1 cellular context compared by ENCODE assay signal in the genomic region with DNA sequence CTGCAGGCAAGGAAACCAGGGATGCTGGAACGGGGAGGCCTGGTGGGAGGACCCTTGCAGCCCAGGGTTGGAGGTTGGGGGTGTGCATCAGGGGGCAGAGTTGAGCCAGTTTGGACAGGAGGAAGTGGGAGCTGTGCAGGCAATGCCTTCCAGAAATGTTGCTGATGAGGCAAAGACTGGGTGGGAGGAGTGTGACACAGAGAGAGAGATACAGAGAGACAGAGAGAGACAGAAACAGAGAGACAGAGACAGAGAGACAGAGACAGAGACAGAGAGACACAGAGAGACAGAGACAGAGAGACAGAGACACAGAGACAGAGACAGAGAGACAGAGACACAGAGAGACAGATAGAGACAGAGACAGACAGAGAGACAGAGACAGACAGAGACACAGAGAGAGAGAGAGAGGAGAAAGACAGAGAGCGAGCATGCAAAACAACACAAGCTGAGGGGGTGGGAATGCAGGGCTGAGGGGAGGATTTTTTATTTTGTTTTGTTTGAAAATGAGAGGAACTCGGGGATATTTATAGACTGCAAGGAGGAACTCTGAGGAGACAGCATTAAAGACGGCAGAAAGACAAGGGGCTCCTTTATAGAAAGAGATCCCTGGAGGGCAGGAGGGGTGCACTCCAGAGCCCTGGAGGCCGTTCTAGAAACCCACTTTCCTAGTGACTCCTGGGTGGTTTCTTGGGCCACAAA.
TF ChIP-seq lines count a peak whose summit lies in the region.

No MANE protein-coding gene starts in this region.

TF ChIP-seq in K562, 482 proteins besides CTCF, POLR2A, EP300 and RAD21 (continues in another document):
- TF ChIP-seq NKRF (IDR thresholded peaks at IDR 0.05; ENCODE audit: borderline replicate concordance) (peak; percentile 56; the same call in 1 of the 2 replicates), MAFG (tag; conservative IDR thresholded peaks at IDR 0.05) (peak; percentile 90), EHMT2 (IDR thresholded peaks at IDR 0.05) (peak; percentile 44; the same call in 1 of the 2 replicates), SPI1 (IDR thresholded peaks at IDR 0.05; ENCODE audit: borderline replicate concordance, low read depth, low read length) (peak; percentile 76; the same call in 1 of the 2 replicates), ZBTB26 (CRISPR knock-in tag; IDR thresholded peaks at IDR 0.05) (peak; percentile 67; the same call in 1 of the 2 replicates), NFATC3 (IDR thresholded peaks at IDR 0.05) (0 out of 2 replicates have a peak, but pooled peaks have one; percentile 34), ARID2 (IDR thresholded peaks at IDR 0.05) (peak; percentile 73; the same call in 1 of the 2 replicates), ZNF316 (IDR thresholded peaks at IDR 0.05) (peak; percentile 99), NBN (IDR thresholded peaks at IDR 0.05; ENCODE audit: low read depth) (no peak), ARID1B (IDR thresholded peaks at IDR 0.05) (peak; percentile 54), CSDE1 (IDR thresholded peaks at IDR 0.05) (0 out of 4 replicates have a peak, but pooled peaks of 1 of the 2 experiments have one; percentile 29), HNRNPK (IDR thresholded peaks at IDR 0.05; ENCODE audit: low read depth, low read length, poor library complexity, severe bottlenecking) (no peak), ZBTB2 (IDR thresholded peaks at IDR 0.05) (peak; percentile 44), HLTF (IDR thresholded peaks at IDR 0.05) (peak; percentile 76; the same call in 1 of the 2 replicates), MAFF (IDR thresholded peaks at IDR 0.05; ENCODE audit: low read length) (peak; percentile 68; the same call in 1 of the 2 replicates), CBX5 (IDR thresholded peaks at IDR 0.05; ENCODE audit: borderline replicate concordance, low read depth) (no peak), LARP7 (IDR thresholded peaks at IDR 0.05) (peak; percentile 88; the same call in 1 of the 2 replicates), ZNF717 (CRISPR knock-in tag; IDR thresholded peaks at IDR 0.05) (no peak), HDGF (IDR thresholded peaks at IDR 0.05) (0 out of 2 replicates have a peak, but pooled peaks have one; percentile 82), SAFB2 (IDR thresholded peaks at IDR 0.05; ENCODE audit: borderline replicate concordance, low read depth, low read length, severe bottlenecking) (no peak), ESRRA (IDR thresholded peaks at IDR 0.05; ENCODE audit: borderline replicate concordance, low read depth) (0 out of 2 replicates have a peak, but pooled peaks have one; percentile 16), ZNF551 (CRISPR knock-in tag; IDR thresholded peaks at IDR 0.05) (no peak), HDAC1 (IDR thresholded peaks at IDR 0.05) (peak in 1 of 2 experiments; percentile 73; a peak in 2 of 4 replicates), ZNF263 (CRISPR knock-in tag; IDR thresholded peaks at IDR 0.05; ENCODE audit: borderline replicate concordance) (peak; percentile 34; the same call in 1 of the 2 replicates), ZNF639 (CRISPR knock-in tag; conservative IDR thresholded peaks at IDR 0.05 in 1 of 2, IDR thresholded peaks at IDR 0.05 in 1 of 2) (no peak), MCM3 (IDR thresholded peaks at IDR 0.05) (no peak), ZNF146 (CRISPR knock-in tag; IDR thresholded peaks at IDR 0.05; ENCODE audit: unreplicated experiment) (no peak), MAFK (IDR thresholded peaks at IDR 0.05; ENCODE audit: low read length) (peak; percentile 86), KHSRP (IDR thresholded peaks at IDR 0.05) (0 out of 2 replicates have a peak, but pooled peaks have one; percentile 30), MEIS2 (IDR thresholded peaks at IDR 0.05; ENCODE audit: partially characterized antibody) (peak; percentile 1), ZBTB7A (IDR thresholded peaks at IDR 0.05; ENCODE audit: borderline replicate concordance, control insufficient read depth, low read depth, low read length) (peak; percentile 63), DPF2 (IDR thresholded peaks at IDR 0.05) (no peak; the same call in 1 of the 2 replicates), SMARCA5 (IDR thresholded peaks at IDR 0.05) (peak; percentile 66; the same call in 1 of the 2 replicates), MTA1 (IDR thresholded peaks at IDR 0.05; ENCODE audit: borderline replicate concordance) (peak; percentile 63; the same call in 1 of the 2 replicates), KDM2B (CRISPR knock-in tag; IDR thresholded peaks at IDR 0.05) (no peak), HNRNPL (IDR thresholded peaks at IDR 0.05; ENCODE audit: low read depth, low read length) (no peak), ELF4 (CRISPR knock-in tag; IDR thresholded peaks at IDR 0.05) (peak; percentile 53; the same call in 1 of the 2 replicates), TOE1 (IDR thresholded peaks at IDR 0.05; ENCODE audit: borderline replicate concordance) (peak; percentile 67; the same call in 1 of the 2 replicates), TOE1 (CRISPR knock-in tag; IDR thresholded peaks at IDR 0.05; ENCODE audit: borderline replicate concordance, low read depth) (no peak), SMARCE1 (IDR thresholded peaks at IDR 0.05) (0 out of 2 replicates have a peak, but pooled peaks have one; percentile 42), BCOR (IDR thresholded peaks at IDR 0.05) (peak; percentile 66), ZNF586 (CRISPR knock-in tag; conservative IDR thresholded peaks at IDR 0.05) (no peak), MLLT1 (IDR thresholded peaks at IDR 0.05) (peak; percentile 34 to 64; a peak in 1 of 4 replicates), HDAC2 (IDR thresholded peaks at IDR 0.05) (peak; percentile 38; the same call in 1 of the 2 replicates), ZFX (CRISPR knock-in tag; IDR thresholded peaks at IDR 0.05) (no peak), JUN (IDR thresholded peaks at IDR 0.05; ENCODE audit: borderline replicate concordance, low read depth, low read length) (0 out of 2 replicates have a peak, but pooled peaks have one; percentile 18), JUN (CRISPR knock-in tag; IDR thresholded peaks at IDR 0.05; ENCODE audit: borderline replicate concordance) (no peak), TBL1XR1 (IDR thresholded peaks at IDR 0.05; ENCODE audit: low read length in 2 of 2) (no peak)
- TF ChIP-seq, protein P1, sequence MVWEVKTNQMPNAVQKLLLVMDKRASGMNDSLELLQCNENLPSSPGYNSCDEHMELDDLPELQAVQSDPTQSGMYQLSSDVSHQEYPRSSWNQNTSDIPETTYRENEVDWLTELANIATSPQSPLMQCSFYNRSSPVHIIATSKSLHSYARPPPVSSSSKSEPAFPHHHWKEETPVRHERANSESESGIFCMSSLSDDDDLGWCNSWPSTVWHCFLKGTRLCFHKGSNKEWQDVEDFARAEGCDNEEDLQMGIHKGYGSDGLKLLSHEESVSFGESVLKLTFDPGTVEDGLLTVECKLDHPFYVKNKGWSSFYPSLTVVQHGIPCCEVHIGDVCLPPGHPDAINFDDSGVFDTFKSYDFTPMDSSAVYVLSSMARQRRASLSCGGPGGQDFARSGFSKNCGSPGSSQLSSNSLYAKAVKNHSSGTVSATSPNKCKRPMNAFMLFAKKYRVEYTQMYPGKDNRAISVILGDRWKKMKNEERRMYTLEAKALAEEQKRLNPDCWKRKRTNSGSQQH (CRISPR knock-in tag; IDR thresholded peaks at IDR 0.05): 0 out of 2 replicates have a peak, but pooled peaks have one; percentile 42
- TF ChIP-seq, protein P2, sequence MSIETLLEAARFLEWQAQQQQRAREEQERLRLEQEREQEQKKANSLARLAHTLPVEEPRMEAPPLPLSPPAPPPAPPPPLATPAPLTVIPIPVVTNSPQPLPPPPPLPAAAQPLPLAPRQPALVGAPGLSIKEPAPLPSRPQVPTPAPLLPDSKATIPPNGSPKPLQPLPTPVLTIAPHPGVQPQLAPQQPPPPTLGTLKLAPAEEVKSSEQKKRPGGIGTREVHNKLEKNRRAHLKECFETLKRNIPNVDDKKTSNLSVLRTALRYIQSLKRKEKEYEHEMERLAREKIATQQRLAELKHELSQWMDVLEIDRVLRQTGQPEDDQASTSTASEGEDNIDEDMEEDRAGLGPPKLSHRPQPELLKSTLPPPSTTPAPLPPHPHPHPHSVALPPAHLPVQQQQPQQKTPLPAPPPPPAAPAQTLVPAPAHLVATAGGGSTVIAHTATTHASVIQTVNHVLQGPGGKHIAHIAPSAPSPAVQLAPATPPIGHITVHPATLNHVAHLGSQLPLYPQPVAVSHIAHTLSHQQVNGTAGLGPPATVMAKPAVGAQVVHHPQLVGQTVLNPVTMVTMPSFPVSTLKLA (conservative IDR thresholded peaks at IDR 0.05): 0 out of 4 replicates have a peak, but pooled peaks of 1 of the 2 experiments have one; percentile 19
- TF ChIP-seq, protein P3, sequence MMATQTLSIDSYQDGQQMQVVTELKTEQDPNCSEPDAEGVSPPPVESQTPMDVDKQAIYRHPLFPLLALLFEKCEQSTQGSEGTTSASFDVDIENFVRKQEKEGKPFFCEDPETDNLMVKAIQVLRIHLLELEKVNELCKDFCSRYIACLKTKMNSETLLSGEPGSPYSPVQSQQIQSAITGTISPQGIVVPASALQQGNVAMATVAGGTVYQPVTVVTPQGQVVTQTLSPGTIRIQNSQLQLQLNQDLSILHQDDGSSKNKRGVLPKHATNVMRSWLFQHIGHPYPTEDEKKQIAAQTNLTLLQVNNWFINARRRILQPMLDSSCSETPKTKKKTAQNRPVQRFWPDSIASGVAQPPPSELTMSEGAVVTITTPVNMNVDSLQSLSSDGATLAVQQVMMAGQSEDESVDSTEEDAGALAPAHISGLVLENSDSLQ (IDR thresholded peaks at IDR 0.05): no peak
